In genomic region chr5:132411382-132411925, GRCh38 we compare ENCODE assay signal across 8 cellular contexts. TPM values are rescaled to one million over a fixed set of nuclear protein-coding genes. Genes with fewer than 3 reads are reported as not detected.
DNase-seq lines count a peak whose midpoint lies in the region; ATAC-seq and TF ChIP-seq lines count a peak whose summit lies in the region.

No MANE protein-coding gene starts in this region.

- peak overlapping the region; percentile 94 for H3K27ac Mint-ChIP-seq in dendritic cell treated with granulocyte-macrophage colony-stimulating factor and Interleukin-4, amounts not matched to agents 40 ng/mL and 50 ng/mL, for 4 days

- CTCF ChIA-PET in BJ (lab: Yijun Ruan, JAX): interaction anchor here (0.6 to 2.4 kb wide), 16 partner anchors 9 to 280 kb away, joined by 3 to 21 read pairs (median 4); no protein-coding TSS in a partner anchor

- POLR2A ChIA-PET in BJ (lab: Charles Lee): no interaction called here

- TF ChIP-seq CTCF in BJ (IDR thresholded peaks at IDR 0.05; ENCODE audit: insufficient read depth, low read depth, low read length) (no peak), vagina (IDR thresholded peaks at IDR 0.05) (no peak)

- no peaks in the 10 kb centered on the region for H3K36me3 Mint-ChIP-seq in dendritic cell treated with granulocyte-macrophage colony-stimulating factor and Interleukin-4, amounts not matched to agents 40 ng/mL and 50 ng/mL, for 4 days (ENCODE audit: low read depth)

- intact Hi-C loops in dendritic cell treated with granulocyte-macrophage colony-stimulating factor and Interleukin-4, amounts not matched to agents 40 ng/mL and 50 ng/mL, for 4 days (cut with micrococcal nuclease): loop anchor here (1.0 to 2.0 kb wide), 2 partner anchors 24 to 85 kb away; no protein-coding TSS in a partner anchor
- intact Hi-C loops in vagina (cut with DNase I): no loop called here

- TF ChIP-seq POLR2A in vagina (IDR thresholded peaks at IDR 0.05): no peak

- H3K9ac ChIP-seq in SK-N-MC (ENCODE audit: insufficient read length) (peak overlapping the region; percentile 88), mucosa of stomach (ENCODE audit: low read length) (peak overlapping the region; percentile 98)

- H3K4me1 ChIP-seq in mucosa of stomach (ENCODE audit: control insufficient read depth, insufficient read depth, low read length): peaks cover 52% of the 10 kb centered on the region
- H3K4me1 ChIP-seq in vagina: peaks cover 60% of the 10 kb centered on the region

- no peaks in the 10 kb centered on the region for H3K9me3 ChIP-seq in SK-N-MC (ENCODE audit: low read depth, low read length)
- no peaks in the 10 kb centered on the region for H3K9me3 ChIP-seq in mucosa of stomach (ENCODE audit: control insufficient read depth, low read length)
- H3K9me3 ChIP-seq in vagina: no peaks in the 10 kb centered on the region

- no peaks in the 10 kb centered on the region for H3K27me3 ChIP-seq in BJ (ENCODE audit: control insufficient read depth, insufficient read depth, low read length)
- H3K27me3 ChIP-seq in mucosa of stomach (ENCODE audit: control insufficient read depth, insufficient read depth, low read length): no peaks in the 10 kb centered on the region
- no peaks in the 10 kb centered on the region for H3K27me3 ChIP-seq in vagina

- ATAC-seq in GM21786 (IDR thresholded peaks at IDR 0.05; ENCODE audit: unreplicated experiment): peak; percentile 10
- no peak for ATAC-seq in HG02798 (IDR thresholded peaks at IDR 0.05; ENCODE audit: poor library complexity, unreplicated experiment)
- ATAC-seq in HG02973 (IDR thresholded peaks at IDR 0.05; ENCODE audit: unreplicated experiment): no peak

- H3K27me3 Mint-ChIP-seq in dendritic cell treated with granulocyte-macrophage colony-stimulating factor and Interleukin-4, amounts not matched to agents 40 ng/mL and 50 ng/mL, for 4 days: no peaks in the 10 kb centered on the region

- H3K4me1 Mint-ChIP-seq in dendritic cell treated with granulocyte-macrophage colony-stimulating factor and Interleukin-4, amounts not matched to agents 40 ng/mL and 50 ng/mL, for 4 days (ENCODE audit: low read depth): peaks cover 52% of the 10 kb centered on the region

- H3K27ac ChIP-seq in SK-N-MC (no peak overlapping the region), vagina (peak overlapping the region; percentile 99)

- H3K4me3 Mint-ChIP-seq in dendritic cell treated with granulocyte-macrophage colony-stimulating factor and Interleukin-4, amounts not matched to agents 40 ng/mL and 50 ng/mL, for 4 days: peak overlapping the region; percentile 83

- DNase-seq in BJ (ENCODE audit: low read depth): no peak
- no peak for DNase-seq in SK-N-MC (ENCODE audit: low read depth, low spot score)
- DNase-seq in vagina (ENCODE audit: extremely low spot score in 2 of 2): peak in 1 of 2 donors; percentile 90

- H3K4me3 ChIP-seq in BJ (ENCODE audit: low read depth, low read length) (peak overlapping the region; percentile 55), SK-N-MC (peak overlapping the region; percentile 86), mucosa of stomach (ENCODE audit: low read length) (peak overlapping the region; percentile 76), vagina (peak overlapping the region; percentile 71 to 88)

- H3K36me3 ChIP-seq in BJ (ENCODE audit: control insufficient read depth, insufficient read depth, low read length): no peaks in the 10 kb centered on the region
- no peaks in the 10 kb centered on the region for H3K36me3 ChIP-seq in SK-N-MC (ENCODE audit: insufficient read depth, low read length)
- no peaks in the 10 kb centered on the region for H3K36me3 ChIP-seq in mucosa of stomach (ENCODE audit: control insufficient read depth, insufficient read depth, low read length)
- no peaks in the 10 kb centered on the region for H3K36me3 ChIP-seq in vagina

- H3K9me3 Mint-ChIP-seq in dendritic cell treated with granulocyte-macrophage colony-stimulating factor and Interleukin-4, amounts not matched to agents 40 ng/mL and 50 ng/mL, for 4 days: no peaks in the 10 kb centered on the region

RNA-seq across cellular contexts. Expression of gene SLC22A5, which starts 41.9 kb away (rescaled TPM):
- 9.3 and 13.8 TPM in 2 replicates for polyA plus RNA-seq in BJ (2011; rRNA removed)
- polyA minus RNA-seq in BJ (2011; rRNA and poly(A)+ RNA removed): 7.4 and 18.1 TPM in 2 replicates
- total RNA-seq in vagina: 15.2 TPM
